Comparison of ENCODE assay signal across 1 cellular context in genomic region chr3:165874663-165875489, GRCh38.
TF ChIP-seq lines count a peak whose summit lies in the region.

No MANE protein-coding gene starts in this region.

TF ChIP-seq in HepG2, 621 proteins besides CTCF, POLR2A, EP300 and RAD21 (continued from another document):
- TF ChIP-seq, protein P1, sequence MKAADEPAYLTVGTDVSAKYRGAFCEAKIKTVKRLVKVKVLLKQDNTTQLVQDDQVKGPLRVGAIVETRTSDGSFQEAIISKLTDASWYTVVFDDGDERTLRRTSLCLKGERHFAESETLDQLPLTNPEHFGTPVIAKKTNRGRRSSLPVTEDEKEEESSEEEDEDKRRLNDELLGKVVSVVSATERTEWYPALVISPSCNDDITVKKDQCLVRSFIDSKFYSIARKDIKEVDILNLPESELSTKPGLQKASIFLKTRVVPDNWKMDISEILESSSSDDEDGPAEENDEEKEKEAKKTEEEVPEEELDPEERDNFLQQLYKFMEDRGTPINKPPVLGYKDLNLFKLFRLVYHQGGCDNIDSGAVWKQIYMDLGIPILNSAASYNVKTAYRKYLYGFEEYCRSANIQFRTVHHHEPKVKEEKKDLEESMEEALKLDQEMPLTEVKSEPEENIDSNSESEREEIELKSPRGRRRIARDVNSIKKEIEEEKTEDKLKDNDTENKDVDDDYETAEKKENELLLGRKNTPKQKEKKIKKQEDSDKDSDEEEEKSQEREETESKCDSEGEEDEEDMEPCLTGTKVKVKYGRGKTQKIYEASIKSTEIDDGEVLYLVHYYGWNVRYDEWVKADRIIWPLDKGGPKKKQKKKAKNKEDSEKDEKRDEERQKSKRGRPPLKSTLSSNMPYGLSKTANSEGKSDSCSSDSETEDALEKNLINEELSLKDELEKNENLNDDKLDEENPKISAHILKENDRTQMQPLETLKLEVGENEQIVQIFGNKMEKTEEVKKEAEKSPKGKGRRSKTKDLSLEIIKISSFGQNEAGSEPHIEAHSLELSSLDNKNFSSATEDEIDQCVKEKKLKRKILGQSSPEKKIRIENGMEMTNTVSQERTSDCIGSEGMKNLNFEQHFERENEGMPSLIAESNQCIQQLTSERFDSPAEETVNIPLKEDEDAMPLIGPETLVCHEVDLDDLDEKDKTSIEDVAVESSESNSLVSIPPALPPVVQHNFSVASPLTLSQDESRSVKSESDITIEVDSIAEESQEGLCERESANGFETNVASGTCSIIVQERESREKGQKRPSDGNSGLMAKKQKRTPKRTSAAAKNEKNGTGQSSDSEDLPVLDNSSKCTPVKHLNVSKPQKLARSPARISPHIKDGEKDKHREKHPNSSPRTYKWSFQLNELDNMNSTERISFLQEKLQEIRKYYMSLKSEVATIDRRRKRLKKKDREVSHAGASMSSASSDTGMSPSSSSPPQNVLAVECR (CRISPR knock-in tag; IDR thresholded peaks at IDR 0.05; ENCODE audit: borderline replicate concordance) = peak; percentile 69; the same call in 1 of the 2 replicates
